Comparison of ENCODE assay signal across 9 cellular contexts in genomic region chr18:32760391-32760790, GRCh38. TPM values are rescaled to one million over a fixed set of nuclear protein-coding genes. Genes with fewer than 3 reads are reported as not detected.
DNase-seq lines count a peak whose midpoint lies in the region; ATAC-seq and TF ChIP-seq lines count a peak whose summit lies in the region.
"Had no signal": no experiment of that assay in that cellular context is flagged by ENCODE, and none has a peak within 500 bp of the region (broad histone marks: within the 10 kb centered on the region; RNA-seq: fewer than 3 reads in every experiment).

No MANE protein-coding gene starts in this region.

- no peak overlapping the region for H3K18ac ChIP-seq in neuronal stem cell (ENCODE audit: low read length)

- H2BK5ac ChIP-seq in neuronal stem cell (ENCODE audit: low read length): no peak overlapping the region

- no peak overlapping the region for H3K4ac ChIP-seq in neuronal stem cell (ENCODE audit: low read length)

- peaks cover 24 to 70% (median 55%) of the 10 kb centered on the region in 3 donors for H3K4me1 Mint-ChIP-seq in IgD-negative memory B cell
- no peaks in the 10 kb centered on the region for H3K4me1 Mint-ChIP-seq in CD4-positive, alpha-beta T cell (ENCODE audit: low read depth)

- H2BK120ac ChIP-seq in neuronal stem cell (ENCODE audit: low read depth, low read length): no peak overlapping the region

- H2BK15ac ChIP-seq in neuronal stem cell (ENCODE audit: low read length): no peak overlapping the region

- H3K27me3 Mint-ChIP-seq in IgD-negative memory B cell: no peaks in the 10 kb centered on the region
- peaks cover 12% of the 10 kb centered on the region for H3K27me3 Mint-ChIP-seq in CD4-positive, alpha-beta T cell

- ATAC-seq in HG02642 (IDR thresholded peaks at IDR 0.05; ENCODE audit: poor library complexity, unreplicated experiment): peak; percentile 100
- no peak for ATAC-seq in foreskin keratinocyte
- ATAC-seq in CD4-positive, alpha-beta T cell (ENCODE audit: poor library complexity): no peak

- H4K8ac ChIP-seq in neuronal stem cell (ENCODE audit: low read depth, low read length): no peak overlapping the region

- intact Hi-C loops in CD4-positive, alpha-beta T cell (cut with DNase I, micrococcal nuclease): no loop called here

- H3K14ac ChIP-seq in neuronal stem cell (ENCODE audit: low read length): no peak overlapping the region

- CTCF ChIA-PET in CD4-positive, alpha-beta T cell (lab: Charles Lee): no interaction called here

- DNase-seq in GM19238 (ENCODE audit: insufficient read length, low spot score) (peak; percentile 50), neuronal stem cell (ENCODE audit: low spot score) (no peak), foreskin keratinocyte (no peak), HK-2 (ENCODE audit: unreplicated experiment) (no peak), kidney tubule cell (ENCODE audit: low spot score) (no peak)
- no peak for DNase-seq in CD4-positive, alpha-beta T cell
- DNase-seq: activated CD4-positive, alpha-beta T cell treated with anti-CD3 and anti-CD28 coated beads, Interleukin-2, amount 50 U/mL, for 1 hour had no signal

- H3K27ac ChIP-seq in neuronal stem cell (replicated peaks; ENCODE audit: low read length) (no peak overlapping the region), foreskin keratinocyte (no peak overlapping the region)
- H3K27ac ChIP-seq in CD4-positive, alpha-beta T cell (ENCODE audit: low read depth, low read length): no peak overlapping the region

- no peak overlapping the region for H2BK12ac ChIP-seq in neuronal stem cell (ENCODE audit: low read length)

- H3K9ac ChIP-seq in neuronal stem cell (ENCODE audit: low read depth, low read length, poor library complexity): no peak overlapping the region

- H3K79me1 ChIP-seq in neuronal stem cell (ENCODE audit: low read depth, low read length): no peaks in the 10 kb centered on the region

- peaks cover 0 to 64% of the 10 kb centered on the region in 2 donors for H3K36me3 ChIP-seq in neuronal stem cell (replicated peaks in 1 of 2; ENCODE audit: control insufficient read depth in 2 of 2, insufficient read depth in 2 of 2, low read length in 2 of 2)

- H3K4me1 ChIP-seq in neuronal stem cell (ENCODE audit: control insufficient read depth in 2 of 2, insufficient read depth in 1 of 2, low read depth in 1 of 2, low read length in 2 of 2) (peaks cover 0 to 3% of the 10 kb centered on the region in 2 donors), foreskin keratinocyte (no peaks in the 10 kb centered on the region)

- peak overlapping the region; percentile 19 for H2AFZ ChIP-seq in neuronal stem cell (ENCODE audit: low read length)

- H3K23ac ChIP-seq in neuronal stem cell (ENCODE audit: low read depth, low read length, poor library complexity): no peak overlapping the region

- H3K4me3 Mint-ChIP-seq in IgD-negative memory B cell: peak overlapping the region; percentile 6 to 76 (median 60)
- no peak overlapping the region for H3K4me3 Mint-ChIP-seq in CD4-positive, alpha-beta T cell

- H3K9me3 Mint-ChIP-seq in IgD-negative memory B cell: peaks cover 0 to 2% (median 0%) of the 10 kb centered on the region in 3 donors
- H3K9me3 Mint-ChIP-seq in CD4-positive, alpha-beta T cell: no peaks in the 10 kb centered on the region

- H2AK5ac ChIP-seq in neuronal stem cell (ENCODE audit: low read depth, low read length): no peak overlapping the region

- H3K36me3 Mint-ChIP-seq in IgD-negative memory B cell: no peaks in the 10 kb centered on the region
- no peaks in the 10 kb centered on the region for H3K36me3 Mint-ChIP-seq in CD4-positive, alpha-beta T cell (ENCODE audit: low read depth)

- H3K9me3 ChIP-seq in neuronal stem cell (replicated peaks in 1 of 2; ENCODE audit: control insufficient read depth in 2 of 2, insufficient read depth in 1 of 2, low read depth in 1 of 2, low read length in 2 of 2): peaks cover 0 to 13% of the 10 kb centered on the region in 2 donors
- no peaks in the 10 kb centered on the region for H3K9me3 ChIP-seq in CD4-positive, alpha-beta T cell (ENCODE audit: control insufficient read depth, low read length)

- H3K27me3 ChIP-seq in neuronal stem cell (ENCODE audit: control insufficient read depth in 3 of 3, insufficient read depth in 3 of 3, low read depth in 1 of 3, low read length in 3 of 3): no peaks in the 10 kb centered on the region
- no peaks in the 10 kb centered on the region for H3K27me3 ChIP-seq in foreskin keratinocyte
- H3K27me3 ChIP-seq in CD4-positive, alpha-beta T cell (ENCODE audit: control insufficient read depth, insufficient read depth, low read length): peaks cover 3% of the 10 kb centered on the region

- WGBS in neuronal stem cell (ENCODE audit: extremely low coverage in 2 of 2, insufficient read length in 2 of 2, insufficient replicate concordance in 1 of 2), 2 donors: no CpG with 5 or more reads among the region's 6 CpGs

- H4K91ac ChIP-seq in neuronal stem cell (ENCODE audit: low read depth, low read length, poor library complexity): no peak overlapping the region

- peak overlapping the region; percentile 18 to 90 (median 85) for H3K27ac Mint-ChIP-seq in IgD-negative memory B cell
- no peak overlapping the region for H3K27ac Mint-ChIP-seq in CD4-positive, alpha-beta T cell

- POLR2A ChIA-PET in CD4-positive, alpha-beta T cell (lab: Charles Lee): no interaction called here

- H3K4me3 ChIP-seq in neuronal stem cell (ENCODE audit: low read length in 2 of 2): no peak overlapping the region

- TF ChIP-seq CTCF in foreskin keratinocyte (conservative IDR thresholded peaks at IDR 0.05): no peak
- no peak for TF ChIP-seq CTCF in CD4-positive, alpha-beta T cell (IDR thresholded peaks at IDR 0.05)

- no peak overlapping the region for H3K4me2 ChIP-seq in neuronal stem cell (ENCODE audit: insufficient read depth, low read length, poor library complexity, severe bottlenecking)

RNA-seq across cellular contexts. Expression of gene KLHL14, which starts 12.4 kb away (rescaled TPM):
- polyA plus RNA-seq in IgD-negative memory B cell (22.5 TPM), foreskin keratinocyte (not detected in 2 replicates)
- 0.08 TPM for polyA plus RNA-seq in neuronal stem cell (2013, experiment 1 of 2)
- 0.06 TPM for polyA plus RNA-seq in neuronal stem cell (2013, experiment 2 of 2)
- not detected in 2 replicates for total RNA-seq in foreskin keratinocyte
- not detected for total RNA-seq in CD4-positive, alpha-beta T cell
